In the genomic region with DNA sequence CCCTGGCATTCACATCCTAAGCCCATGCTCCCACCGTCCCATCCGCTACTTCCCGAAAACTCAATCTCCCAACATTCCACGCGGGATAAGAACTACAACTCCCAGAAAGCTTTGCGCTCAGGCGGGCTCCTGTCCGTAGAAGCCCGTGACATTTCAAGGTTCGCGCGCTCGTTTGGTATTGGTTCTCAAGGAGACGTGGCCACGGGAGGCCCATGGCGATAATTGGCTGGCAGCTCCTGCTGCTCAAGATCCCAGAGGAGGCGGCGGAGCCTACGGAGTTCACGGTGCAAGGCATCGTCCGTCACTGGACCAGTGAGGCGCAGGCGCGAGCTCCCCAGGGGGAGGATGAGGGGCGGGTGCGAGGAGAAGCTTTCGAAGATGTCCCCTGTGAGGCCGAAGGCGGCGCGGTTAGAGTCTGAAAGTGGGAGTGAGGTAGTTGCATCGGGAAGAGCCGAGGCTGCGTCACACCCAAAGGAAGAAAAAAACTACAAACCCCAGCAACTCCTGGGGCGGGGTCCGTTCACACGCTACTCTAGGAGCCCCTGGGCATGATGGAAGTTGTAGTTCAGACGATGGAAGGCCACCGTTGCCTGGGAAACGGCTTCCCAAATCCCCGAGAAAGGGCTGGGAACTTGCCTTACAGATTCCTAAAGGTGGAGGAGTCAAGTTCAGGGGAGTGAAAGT, we compare ENCODE assay signal across 8 cellular contexts. TPM values are rescaled to one million over a fixed set of nuclear protein-coding genes. Genes with fewer than 3 reads are reported as not detected.
DNase-seq lines count a peak whose midpoint lies in the region; ATAC-seq and TF ChIP-seq lines count a peak whose summit lies in the region.

No MANE protein-coding gene starts in this region.

- H3K9me3 ChIP-seq in lung (ENCODE audit: control insufficient read depth in 2 of 2, insufficient read depth in 1 of 2, low read length in 1 of 2) = no peaks in the 10 kb centered on the region

- peak; percentile 80 for ATAC-seq in GM19351 (IDR thresholded peaks at IDR 0.05; ENCODE audit: unreplicated experiment)
- ATAC-seq in HG03558 (IDR thresholded peaks at IDR 0.05; ENCODE audit: extremely low read depth, unreplicated experiment) = peak; percentile 49
- ATAC-seq in lung (ENCODE audit: insufficient read depth, low FRiP score) = peak; percentile 80

- DNase-seq in C1 segment of cervical spinal cord (lab: John Stamatoyannopoulos, UW) = peak; percentile 82 to 99 (median 95)
- peak; percentile 100 for DNase-seq in NCI-H748 (lab: John Stamatoyannopoulos, UW; ENCODE audit: unreplicated experiment)
- peak; percentile 85 to 86 for DNase-seq in activated CD4-positive, alpha-beta T cell treated with anti-CD3 and anti-CD28 coated beads, Interleukin-2, amount 50 U/mL, for 4 hours
- DNase-seq in ecto neural progenitor cell (ENCODE audit: low spot score) = peak; percentile 99
- peak; percentile 99 for DNase-seq in lung (ENCODE audit: low spot score)
- DNase-seq in stimulated activated CD4-positive, alpha-beta T cell treated with anti-CD3 and anti-CD28 coated beads, TNF-alpha, amount 100 ng/mL, for 4 hours (ENCODE audit: low read depth in 3 of 3) = peak; percentile 74 to 80 (median 76)

- no peak for TF ChIP-seq CTCF in lung (IDR thresholded peaks at IDR 0.05; ENCODE audit: control extremely low read depth, extremely low read depth)

- no peaks in the 10 kb centered on the region for H3K27me3 ChIP-seq in lung (ENCODE audit: control insufficient read depth, insufficient read depth)

- 28 to 31% methylated on average over 42 of the region's 42 CpGs for WGBS in lung, 2 donors

- peak overlapping the region; percentile 43 for H3K4me3 ChIP-seq in lung

- peak overlapping the region; percentile 51 to 90 for H3K27ac ChIP-seq in lung (ENCODE audit: low read depth in 1 of 2, low read length in 1 of 2)

- peaks cover 0 to 11% of the 10 kb centered on the region in 2 donors for H3K36me3 ChIP-seq in lung (ENCODE audit: control insufficient read depth in 2 of 2, insufficient read depth in 2 of 2, low read length in 2 of 2)

- peaks cover 0 to 23% of the 10 kb centered on the region in 2 donors for H3K4me1 ChIP-seq in lung (ENCODE audit: control insufficient read depth in 2 of 2, insufficient read depth in 2 of 2, low read length in 2 of 2)

RNA-seq across cellular contexts. Expression of a gene that starts 1.2 kb away (rescaled TPM):
- total RNA-seq in lung = 1 to 10 TPM; 1.3 to 1.5 TPM
- polyA plus RNA-seq in lung = 1 to 10 TPM in 1 of 2 donors, under 1 TPM in 1; 0.48 to 1.2 TPM

RNA-seq across cellular contexts. Expression of a gene that starts 19.7 kb away (rescaled TPM):
- total RNA-seq in lung = 10 to 100 TPM; 26.2 to 32.8 TPM
- 10 to 100 TPM; 24.7 to 37.9 TPM for polyA plus RNA-seq in lung

RNA-seq across cellular contexts. Expression of a gene that starts 25.0 kb away (rescaled TPM):
- 1 to 10 TPM in 1 of 2 donors, under 1 TPM in 1; 0.40 to 5.6 TPM for total RNA-seq in lung
- polyA plus RNA-seq in lung = 1 to 10 TPM; 4.4 to 6.5 TPM

RNA-seq across cellular contexts. Expression of a gene that starts 26.0 kb away (rescaled TPM):
- total RNA-seq in lung = 1 to 10 TPM; 1.2 to 3.1 TPM
- polyA plus RNA-seq in lung = 1 to 10 TPM in 1 of 2 donors, under 1 TPM in 1; 0.97 to 2.4 TPM

RNA-seq across cellular contexts. Expression of a gene that starts 31.7 kb away (rescaled TPM):
- total RNA-seq in lung = 10 to 100 TPM in 1 of 2 donors, 1 to 10 TPM in 1; 5.1 to 12.4 TPM
- polyA plus RNA-seq in lung = 1 to 10 TPM; 5.5 to 8.6 TPM

Comparison
In these comparisons a context has a peak if more than half of its experiments do, and no peak if none do; other contexts are left out.
1. Peak in every context shown above with its lines: DNase-seq, ATAC-seq, H3K4me3 ChIP-seq and H3K27ac ChIP-seq.